1 cellular context compared by ENCODE assay signal in the genomic region with DNA sequence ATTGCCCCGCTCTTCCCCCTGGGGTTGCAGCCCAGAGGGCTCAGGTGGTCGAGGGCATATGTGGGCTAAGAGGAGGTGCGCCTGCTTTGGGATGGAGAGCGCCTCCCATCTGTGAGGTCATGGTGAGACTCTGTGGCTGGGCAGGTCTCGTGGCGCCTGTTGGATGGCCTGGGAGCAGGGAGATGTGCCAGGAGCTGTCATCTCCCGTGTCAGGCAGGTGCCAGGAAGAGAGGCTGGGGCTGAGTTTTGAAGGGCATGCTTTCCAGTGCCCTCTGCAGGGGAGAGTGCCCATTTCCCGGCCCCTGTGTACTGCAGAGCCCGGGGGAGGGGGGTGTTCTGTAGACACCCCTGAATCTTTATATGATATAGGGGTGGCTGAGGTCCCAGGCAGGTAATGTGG.
TF ChIP-seq lines count a peak whose summit lies in the region.

No MANE protein-coding gene starts in this region.

TF ChIP-seq in HepG2, 621 proteins besides CTCF, POLR2A, EP300 and RAD21:
- TF ChIP-seq BRD4 (CRISPR knock-in tag; IDR thresholded peaks at IDR 0.05) (no peak), ZNF770 (CRISPR knock-in tag; IDR thresholded peaks at IDR 0.05) (no peak), ZNF253 (CRISPR knock-in tag; IDR thresholded peaks at IDR 0.05; ENCODE audit: borderline replicate concordance) (0 out of 2 replicates have a peak, but pooled peaks have one; percentile 27), ZFP36L2 (CRISPR knock-in tag; IDR thresholded peaks at IDR 0.05) (no peak)
- TF ChIP-seq, protein P1, sequence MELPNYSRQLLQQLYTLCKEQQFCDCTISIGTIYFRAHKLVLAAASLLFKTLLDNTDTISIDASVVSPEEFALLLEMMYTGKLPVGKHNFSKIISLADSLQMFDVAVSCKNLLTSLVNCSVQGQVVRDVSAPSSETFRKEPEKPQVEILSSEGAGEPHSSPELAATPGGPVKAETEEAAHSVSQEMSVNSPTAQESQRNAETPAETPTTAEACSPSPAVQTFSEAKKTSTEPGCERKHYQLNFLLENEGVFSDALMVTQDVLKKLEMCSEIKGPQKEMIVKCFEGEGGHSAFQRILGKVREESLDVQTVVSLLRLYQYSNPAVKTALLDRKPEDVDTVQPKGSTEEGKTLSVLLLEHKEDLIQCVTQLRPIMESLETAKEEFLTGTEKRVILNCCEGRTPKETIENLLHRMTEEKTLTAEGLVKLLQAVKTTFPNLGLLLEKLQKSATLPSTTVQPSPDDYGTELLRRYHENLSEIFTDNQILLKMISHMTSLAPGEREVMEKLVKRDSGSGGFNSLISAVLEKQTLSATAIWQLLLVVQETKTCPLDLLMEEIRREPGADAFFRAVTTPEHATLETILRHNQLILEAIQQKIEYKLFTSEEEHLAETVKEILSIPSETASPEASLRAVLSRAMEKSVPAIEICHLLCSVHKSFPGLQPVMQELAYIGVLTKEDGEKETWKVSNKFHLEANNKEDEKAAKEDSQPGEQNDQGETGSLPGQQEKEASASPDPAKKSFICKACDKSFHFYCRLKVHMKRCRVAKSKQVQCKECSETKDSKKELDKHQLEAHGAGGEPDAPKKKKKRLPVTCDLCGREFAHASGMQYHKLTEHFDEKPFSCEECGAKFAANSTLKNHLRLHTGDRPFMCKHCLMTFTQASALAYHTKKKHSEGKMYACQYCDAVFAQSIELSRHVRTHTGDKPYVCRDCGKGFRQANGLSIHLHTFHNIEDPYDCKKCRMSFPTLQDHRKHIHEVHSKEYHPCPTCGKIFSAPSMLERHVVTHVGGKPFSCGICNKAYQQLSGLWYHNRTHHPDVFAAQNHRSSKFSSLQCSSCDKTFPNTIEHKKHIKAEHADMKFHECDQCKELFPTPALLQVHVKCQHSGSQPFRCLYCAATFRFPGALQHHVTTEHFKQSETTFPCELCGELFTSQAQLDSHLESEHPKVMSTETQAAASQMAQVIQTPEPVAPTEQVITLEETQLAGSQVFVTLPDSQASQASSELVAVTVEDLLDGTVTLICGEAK (IDR thresholded peaks at IDR 0.05), result no peak
- TF ChIP-seq, protein P1 (CRISPR knock-in tag; IDR thresholded peaks at IDR 0.05), result no peak
